ENCODE assay signal across 8 cellular contexts in the genomic region with DNA sequence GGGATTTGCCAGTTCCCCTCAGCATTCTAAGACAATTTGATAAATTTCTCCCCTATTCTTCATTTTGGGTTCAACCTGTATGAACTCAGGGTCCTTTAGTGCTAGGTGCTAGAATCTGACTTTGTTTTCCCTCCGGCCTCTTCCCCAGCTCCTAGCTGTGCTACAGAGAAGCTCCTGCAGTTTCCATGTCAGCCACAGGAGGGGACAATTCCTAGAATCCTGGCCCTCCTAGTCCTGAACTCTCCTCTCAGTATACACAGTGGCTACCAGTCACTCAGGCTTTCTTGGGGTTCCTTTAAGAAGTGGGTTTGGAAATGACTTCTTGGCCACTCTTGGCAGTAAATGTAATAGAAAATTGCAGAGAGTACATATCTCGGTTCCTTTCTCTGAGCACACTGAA. TPM values are rescaled to one million over a fixed set of nuclear protein-coding genes. Genes with fewer than 3 reads are reported as not detected.
DNase-seq lines count a peak whose midpoint lies in the region; ATAC-seq and TF ChIP-seq lines count a peak whose summit lies in the region.

No MANE protein-coding gene starts in this region.

- ATAC-seq in GM21526 (IDR thresholded peaks at IDR 0.05; ENCODE audit: low FRiP score, unreplicated experiment) (no peak), GM18870 (IDR thresholded peaks at IDR 0.05; ENCODE audit: unreplicated experiment) (no peak)
- ATAC-seq in natural killer cell treated with Interleukin-12 subunit alpha and Interleukin-12 subunit beta and Interleukin-15 and Interleukin-18, amount 100 ng/mL, for 72 hours: no peak

- H3K4me3 ChIP-seq in AG09309 (ENCODE audit: control insufficient read depth, low read depth, low read length): no peak overlapping the region
- H3K4me3 ChIP-seq in HFF-Myc (replicated peaks; ENCODE audit: low read depth, low read length): no peak overlapping the region

- TF ChIP-seq CTCF in AG09309 (IDR thresholded peaks at IDR 0.05; ENCODE audit: control insufficient read depth, insufficient read depth, low read depth, low read length, missing control alignments): peak; percentile 64
- peak; percentile 71 for TF ChIP-seq CTCF in HFF-Myc (IDR thresholded peaks at IDR 0.05; ENCODE audit: low read depth, low read length, missing control alignments)
- TF ChIP-seq CTCF in VCaP (conservative IDR thresholded peaks at IDR 0.05): peak; percentile 72

- no peaks in the 10 kb centered on the region for H3K36me3 Mint-ChIP-seq in natural killer cell treated with Interleukin-12 subunit alpha and Interleukin-12 subunit beta and Interleukin-15 and Interleukin-18, amount 100 ng/mL, for 72 hours
- no peaks in the 10 kb centered on the region for H3K36me3 Mint-ChIP-seq in activated CD4-positive, alpha-beta memory T cell treated with anti-CD3 and anti-CD28 coated beads for 36 hours

- H3K4me3 Mint-ChIP-seq in natural killer cell treated with Interleukin-12 subunit alpha and Interleukin-12 subunit beta and Interleukin-15 and Interleukin-18, amount 100 ng/mL, for 72 hours: no peak overlapping the region
- H3K4me3 Mint-ChIP-seq in activated CD4-positive, alpha-beta memory T cell treated with anti-CD3 and anti-CD28 coated beads for 36 hours: no peak overlapping the region

- no peak overlapping the region for H3K27ac ChIP-seq in VCaP

- H3K27me3 Mint-ChIP-seq in natural killer cell treated with Interleukin-12 subunit alpha and Interleukin-12 subunit beta and Interleukin-15 and Interleukin-18, amount 100 ng/mL, for 72 hours: peaks cover 19 to 20% of the 10 kb centered on the region in 2 donors
- H3K27me3 Mint-ChIP-seq in activated CD4-positive, alpha-beta memory T cell treated with anti-CD3 and anti-CD28 coated beads for 36 hours: peaks cover 2% of the 10 kb centered on the region

- POLR2A ChIA-PET in activated CD4-positive, alpha-beta memory T cell treated with anti-CD3 and anti-CD28 coated beads for 36 hours (lab: Charles Lee): no interaction called here

- H3K9me3 Mint-ChIP-seq in natural killer cell treated with Interleukin-12 subunit alpha and Interleukin-12 subunit beta and Interleukin-15 and Interleukin-18, amount 100 ng/mL, for 72 hours: no peaks in the 10 kb centered on the region
- no peaks in the 10 kb centered on the region for H3K9me3 Mint-ChIP-seq in activated CD4-positive, alpha-beta memory T cell treated with anti-CD3 and anti-CD28 coated beads for 36 hours

- DNase-seq in AG09309 (ENCODE audit: low read depth): no peak
- no peak for DNase-seq in HFF-Myc (ENCODE audit: extremely low read depth, low read depth)
- DNase-seq in iris pigment epithelial cell (ENCODE audit: low read depth): peak; percentile 58
- DNase-seq in natural killer cell treated with Interleukin-12 subunit alpha and Interleukin-12 subunit beta and Interleukin-15 and Interleukin-18, amount 100 ng/mL, for 72 hours (ENCODE audit: low spot score): no peak
- no peak for DNase-seq in activated CD4-positive, alpha-beta memory T cell treated with anti-CD3 and anti-CD28 coated beads for 36 hours

- CTCF ChIA-PET in activated CD4-positive, alpha-beta memory T cell treated with anti-CD3 and anti-CD28 coated beads for 36 hours (lab: Charles Lee): no interaction called here

- intact Hi-C loops in activated CD4-positive, alpha-beta memory T cell treated with anti-CD3 and anti-CD28 coated beads for 36 hours (cut with micrococcal nuclease): no loop called here

- H3K4me1 Mint-ChIP-seq in natural killer cell treated with Interleukin-12 subunit alpha and Interleukin-12 subunit beta and Interleukin-15 and Interleukin-18, amount 100 ng/mL, for 72 hours (ENCODE audit: low read depth in 2 of 2): peaks cover 4 to 9% of the 10 kb centered on the region in 2 donors
- peaks cover 7% of the 10 kb centered on the region for H3K4me1 Mint-ChIP-seq in activated CD4-positive, alpha-beta memory T cell treated with anti-CD3 and anti-CD28 coated beads for 36 hours (ENCODE audit: low read depth)

- H3K27ac Mint-ChIP-seq in natural killer cell treated with Interleukin-12 subunit alpha and Interleukin-12 subunit beta and Interleukin-15 and Interleukin-18, amount 100 ng/mL, for 72 hours: no peak overlapping the region
- H3K27ac Mint-ChIP-seq in activated CD4-positive, alpha-beta memory T cell treated with anti-CD3 and anti-CD28 coated beads for 36 hours: no peak overlapping the region

RNA-seq across cellular contexts. Expression of a gene that starts 4.9 kb away (rescaled TPM):
- total RNA-seq in natural killer cell treated with Interleukin-12 subunit alpha and Interleukin-12 subunit beta and Interleukin-15 and Interleukin-18, amount 100 ng/mL, for 72 hours: 10 to 100 TPM in 1 of 2 donors, 1 to 10 TPM in 1; 9.9 to 10.4 TPM
- total RNA-seq in activated CD4-positive, alpha-beta memory T cell treated with anti-CD3 and anti-CD28 coated beads for 36 hours: 1 to 10 TPM; 3.6 to 4.7 TPM

RNA-seq across cellular contexts. Expression of a gene that starts 48.0 kb away (rescaled TPM):
- total RNA-seq in natural killer cell treated with Interleukin-12 subunit alpha and Interleukin-12 subunit beta and Interleukin-15 and Interleukin-18, amount 100 ng/mL, for 72 hours: not detected
- not detected for total RNA-seq in activated CD4-positive, alpha-beta memory T cell treated with anti-CD3 and anti-CD28 coated beads for 36 hours
